27 cellular contexts compared by ENCODE assay signal in the genomic region with DNA sequence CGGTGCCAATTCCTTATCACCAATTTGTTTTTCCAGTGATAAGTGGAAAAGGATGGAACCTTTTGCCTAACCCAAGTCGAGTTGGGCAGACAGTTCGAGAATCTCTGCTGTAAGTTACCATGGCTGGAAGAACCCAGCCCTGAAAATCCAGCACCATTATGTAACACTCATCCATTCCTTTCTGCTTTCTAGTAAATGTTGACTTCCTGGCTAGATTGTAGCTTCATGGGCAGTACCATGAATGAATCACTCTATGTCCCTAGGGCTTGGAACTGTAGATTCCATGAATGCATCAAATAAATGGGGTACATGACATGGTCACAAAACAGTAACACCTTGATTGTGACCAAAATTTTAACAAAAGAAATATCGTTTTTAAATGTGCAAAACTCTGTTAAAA.
"Had no signal": no experiment of that assay in that cellular context is flagged by ENCODE, and none has a peak within 500 bp of the region (broad histone marks: within the 10 kb centered on the region; RNA-seq: fewer than 3 reads in every experiment).

No MANE protein-coding gene starts in this region.

- H3K27me3 ChIP-seq: colonic mucosa, esophagus squamous epithelium, foreskin keratinocyte, gastroesophageal sphincter, heart left ventricle, hepatocyte, left lung, neutrophil, pancreas, stomach, thyroid gland, vagina had no signal

- H3K27ac ChIP-seq: colonic mucosa, esophagus squamous epithelium, foreskin keratinocyte, gastroesophageal sphincter, heart left ventricle, hepatocyte, left lung, neutrophil, pancreas, stomach, thyroid gland, vagina had no signal

- H2AFZ ChIP-seq: hepatocyte had no signal

- DNase-seq: colonic mucosa; effector CD8-positive, alpha-beta T cell; endodermal cell; esophagus squamous epithelium; heart left ventricle; left cardiac atrium; left lung; mesenchymal stem cell; mucosa of descending colon; naive B cell; pancreas; right cardiac atrium; stimulated activated CD4-positive, alpha-beta T cell treated with anti-CD3 and anti-CD28 coated beads, Interleukin-12 subunit alpha, Interleukin-12 subunit beta, amount 100 ng/mL, for 4 hours; stimulated activated CD4-positive, alpha-beta T cell treated with anti-CD3 and anti-CD28 coated beads, Interleukin-1b, Interleukin-23, amount 100 ng/mL, for 48 hours; stimulated activated CD4-positive, alpha-beta T cell treated with anti-CD3 and anti-CD28 coated beads, Interleukin-4, amount 100 ng/mL, for 1 hour; stimulated activated CD8-positive, alpha-beta memory T cell treated with anti-CD3 and anti-CD28 coated beads, Interleukin-4, amount 100 ng/mL, for 48 hours; stimulated activated naive CD4-positive, alpha-beta T cell treated with Interleukin-2 at 50 U/mL for 16 hours; stomach; thyroid gland; trophoblast cell had no signal

- H3K4me3 ChIP-seq: colonic mucosa, esophagus squamous epithelium, gastroesophageal sphincter, heart left ventricle, hepatocyte, left lung, mucosa of descending colon, pancreas, smooth muscle cell, stomach, thyroid gland, vagina had no signal

- H3K79me2 ChIP-seq: hepatocyte had no signal

- H3K9me3 ChIP-seq: colonic mucosa, esophagus squamous epithelium, gastroesophageal sphincter, heart left ventricle, left lung, mucosa of descending colon, neutrophil, pancreas, stomach, thyroid gland, vagina had no signal

- H3K36me3 ChIP-seq: colonic mucosa had no signal

- H3K4me2 ChIP-seq: hepatocyte, smooth muscle cell had no signal

- H3K4me1 ChIP-seq: colonic mucosa, foreskin keratinocyte, gastroesophageal sphincter, heart left ventricle, left lung, pancreas, stomach, thyroid gland, vagina had no signal

- ATAC-seq: foreskin keratinocyte; gastroesophageal sphincter; heart left ventricle; left cardiac atrium; left lung; mucosa of descending colon; natural killer cell treated with Interleukin-12 subunit alpha and Interleukin-12 subunit beta and Interleukin-15 and Interleukin-18, amount 100 ng/mL, for 72 hours; pancreas; right cardiac atrium had no signal
